38 cellular contexts compared by ENCODE assay signal in the genomic region with DNA sequence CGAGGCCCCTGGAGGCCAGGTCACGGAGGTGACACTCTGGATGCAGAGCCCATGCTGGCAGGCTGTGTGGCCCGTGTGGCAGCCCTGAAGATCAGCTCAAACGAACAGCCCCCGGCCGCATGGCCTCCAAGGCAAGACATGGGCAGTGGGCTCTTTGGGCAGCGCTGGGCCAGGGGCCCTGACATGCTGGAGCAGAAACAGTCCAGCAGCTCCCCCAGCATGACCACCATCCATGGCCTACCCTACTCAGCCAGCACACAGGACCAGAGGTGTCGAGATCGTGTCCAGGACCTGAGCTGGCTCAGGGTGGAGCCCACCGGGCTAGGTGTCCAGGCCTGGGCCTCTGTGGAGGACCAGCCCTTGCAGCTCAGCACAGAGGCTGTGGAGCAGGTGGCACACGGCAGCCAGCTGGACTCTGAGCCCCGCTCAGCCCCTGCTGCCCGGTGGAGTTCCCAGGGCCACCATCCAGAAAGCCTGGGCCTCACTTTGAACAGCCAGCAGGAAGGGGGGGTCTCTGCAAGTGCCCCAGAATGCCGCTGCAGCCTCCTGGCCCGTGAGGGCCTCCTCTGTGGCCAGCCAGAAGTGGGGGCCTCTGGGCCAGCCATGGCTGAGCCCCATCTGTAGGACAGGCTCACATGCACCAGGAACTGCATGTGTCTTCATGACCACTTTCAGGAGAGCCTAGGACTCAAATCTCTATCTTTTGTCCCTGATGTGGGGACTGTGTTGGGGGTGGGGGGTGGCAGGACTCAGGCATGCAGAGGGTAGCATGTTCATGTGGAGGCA. TPM values are rescaled to one million over a fixed set of nuclear protein-coding genes. Genes with fewer than 3 reads are reported as not detected.
"Had no signal": no experiment of that assay in that cellular context is flagged by ENCODE, and none has a peak within 500 bp of the region (broad histone marks: within the 10 kb centered on the region; RNA-seq: fewer than 3 reads in every experiment).

No MANE protein-coding gene starts in this region.

- H3K27ac Mint-ChIP-seq: activated CD4-positive, alpha-beta memory T cell treated with anti-CD3 and anti-CD28 coated beads, Interleukin-2, amount 10 ng/mL, durations not matched to agents 7 days and 5 days; activated CD4-positive, alpha-beta T cell treated with anti-CD3 and anti-CD28 coated beads, Interleukin-2, amount 10 ng/mL, durations not matched to agents 7 days and 5 days; activated naive CD8-positive, alpha-beta T cell; activated naive CD8-positive, alpha-beta T cell treated with anti-CD3 and anti-CD28 coated beads, Interleukin-2, amount 50 U/mL, for 24 hours; activated T-cell treated with anti-CD3 and anti-CD28 coated beads, Interleukin-2, amount 50 U/mL, for 24 hours; activated T-helper 17 cell treated with anti-CD3 and anti-CD28 coated beads, Interleukin-2, amount 50 U/mL, for 72 hours; effector memory CD8-positive, alpha-beta T cell; T-cell; T-helper 1 cell treated with Interleukin-12 subunit alpha and Interleukin-12 subunit beta and Interleukin-4 antibody, amounts not matched to agents 30 μg/mL and 1 μg/mL, for 36 hours; WTC11 had no signal

- H3K4me1 Mint-ChIP-seq: activated CD4-positive, alpha-beta memory T cell treated with anti-CD3 and anti-CD28 coated beads, Interleukin-2, amount 10 ng/mL, durations not matched to agents 7 days and 5 days; activated CD4-positive, alpha-beta T cell treated with anti-CD3 and anti-CD28 coated beads, Interleukin-2, amount 10 ng/mL, durations not matched to agents 7 days and 5 days; activated naive CD8-positive, alpha-beta T cell treated with anti-CD3 and anti-CD28 coated beads, Interleukin-2, amount 50 U/mL, for 24 hours; activated T-helper 17 cell treated with anti-CD3 and anti-CD28 coated beads, Interleukin-2, amount 50 U/mL, for 72 hours; T-cell; WTC11 had no signal

- ATAC-seq: activated naive CD8-positive, alpha-beta T cell treated with anti-CD3 and anti-CD28 coated beads, Interleukin-2, amount 50 U/mL, for 24 hours; activated T-helper 17 cell treated with anti-CD3 and anti-CD28 coated beads, Interleukin-2, amount 50 U/mL, for 72 hours; body of pancreas; effector memory CD8-positive, alpha-beta T cell; gastroesophageal sphincter; T-cell; WTC11 had no signal

- H3K9me3 Mint-ChIP-seq: activated CD4-positive, alpha-beta memory T cell treated with anti-CD3 and anti-CD28 coated beads, Interleukin-2, amount 10 ng/mL, durations not matched to agents 7 days and 5 days; activated CD4-positive, alpha-beta T cell treated with anti-CD3 and anti-CD28 coated beads, Interleukin-2, amount 10 ng/mL, durations not matched to agents 7 days and 5 days; activated naive CD8-positive, alpha-beta T cell treated with anti-CD3 and anti-CD28 coated beads, Interleukin-2, amount 50 U/mL, for 24 hours; activated T-cell treated with anti-CD3 and anti-CD28 coated beads, Interleukin-2, amount 50 U/mL, for 24 hours; activated T-helper 17 cell treated with anti-CD3 and anti-CD28 coated beads, Interleukin-2, amount 50 U/mL, for 72 hours; effector memory CD8-positive, alpha-beta T cell; T-cell; T-helper 1 cell treated with Interleukin-12 subunit alpha and Interleukin-12 subunit beta and Interleukin-4 antibody, amounts not matched to agents 30 μg/mL and 1 μg/mL, for 36 hours; WTC11 had no signal

- H3K4me3 Mint-ChIP-seq: activated CD4-positive, alpha-beta memory T cell treated with anti-CD3 and anti-CD28 coated beads, Interleukin-2, amount 10 ng/mL, durations not matched to agents 7 days and 5 days; activated CD4-positive, alpha-beta T cell treated with anti-CD3 and anti-CD28 coated beads, Interleukin-2, amount 10 ng/mL, durations not matched to agents 7 days and 5 days; activated naive CD8-positive, alpha-beta T cell; activated naive CD8-positive, alpha-beta T cell treated with anti-CD3 and anti-CD28 coated beads, Interleukin-2, amount 50 U/mL, for 24 hours; activated T-cell treated with anti-CD3 and anti-CD28 coated beads, Interleukin-2, amount 50 U/mL, for 24 hours; activated T-helper 17 cell treated with anti-CD3 and anti-CD28 coated beads, Interleukin-2, amount 50 U/mL, for 72 hours; effector memory CD8-positive, alpha-beta T cell; T-cell; T-helper 1 cell treated with Interleukin-12 subunit alpha and Interleukin-12 subunit beta and Interleukin-4 antibody, amounts not matched to agents 30 μg/mL and 1 μg/mL, for 36 hours; WTC11 had no signal

- H3K36me3 Mint-ChIP-seq: activated naive CD8-positive, alpha-beta T cell; T-cell; WTC11 had no signal

- H3K27me3 Mint-ChIP-seq: activated CD4-positive, alpha-beta T cell treated with anti-CD3 and anti-CD28 coated beads, Interleukin-2, amount 10 ng/mL, durations not matched to agents 7 days and 5 days had no signal

- DNase-seq: activated CD4-positive, alpha-beta memory T cell treated with anti-CD3 and anti-CD28 coated beads, Interleukin-2, amount 10 ng/mL, durations not matched to agents 7 days and 5 days; activated CD4-positive, alpha-beta T cell treated with anti-CD3 and anti-CD28 coated beads for 1 hour; activated CD4-positive, alpha-beta T cell treated with anti-CD3 and anti-CD28 coated beads for 4 hours; activated CD4-positive, alpha-beta T cell treated with anti-CD3 and anti-CD28 coated beads, Interleukin-2, amount 10 ng/mL, durations not matched to agents 7 days and 5 days; activated CD4-positive, alpha-beta T cell treated with anti-CD3 and anti-CD28 coated beads, Interleukin-2, amount 50 U/mL, for 4 hours; activated CD8-positive, alpha-beta memory T cell treated with anti-CD3 and anti-CD28 coated beads, Interleukin-2, amount 50 U/mL, for 48 hours; activated effector memory CD4-positive, alpha-beta T cell treated with Interleukin-2 at 50 U/mL for 16 hours; activated gamma-delta T cell treated with Interleukin-2 at 50 U/mL for 16 hours; activated naive CD4-positive, alpha-beta T cell treated with anti-CD3 and anti-CD28 coated beads, Interleukin-2, amount 50 U/mL, for 16 hours; activated naive CD4-positive, alpha-beta T cell treated with Interleukin-2 at 50 U/mL for 16 hours; activated naive CD8-positive, alpha-beta T cell treated with anti-CD3 and anti-CD28 coated beads, Interleukin-2, amount 50 U/mL, for 24 hours; activated T-cell treated with anti-CD3 and anti-CD28 coated beads for 4 hours; activated T-cell treated with anti-CD3 and anti-CD28 coated beads, Interleukin-2, amount 50 U/mL, for 24 hours; amygdala; aorta; body of pancreas; caudate nucleus; cortex of kidney; dermis blood vessel endothelial cell; effector CD4-positive, alpha-beta T cell; effector memory CD8-positive, alpha-beta T cell; erythroblast; esophagus squamous epithelium; foreskin melanocyte; SW 1271; T-cell; T1000 had no signal

RNA-seq across cellular contexts. Expression of a gene that starts 8.9 kb away (rescaled TPM):
- total RNA-seq: activated CD4-positive, alpha-beta memory T cell treated with anti-CD3 and anti-CD28 coated beads, Interleukin-2, amount 10 ng/mL, durations not matched to agents 7 days and 5 days; activated CD4-positive, alpha-beta T cell treated with anti-CD3 and anti-CD28 coated beads, Interleukin-2, amount 10 ng/mL, durations not matched to agents 7 days and 5 days; activated T-helper 17 cell treated with anti-CD3 and anti-CD28 coated beads, Interleukin-2, amount 50 U/mL, for 72 hours; aorta; chondrocyte; dermis blood vessel endothelial cell; esophagus squamous epithelium; fibroblast of lung; fibroblast of villous mesenchyme; glomerular endothelial cell; T-cell; T-helper 2 cell treated with Interferon-gamma antibody and Interleukin-4, amounts not matched to agents 100 ng/mL and 5 ng/mL, for 36 hours had no signal

RNA-seq across cellular contexts. Expression of a gene that starts 35.4 kb away (rescaled TPM):
- total RNA-seq: activated CD4-positive, alpha-beta memory T cell treated with anti-CD3 and anti-CD28 coated beads, Interleukin-2, amount 10 ng/mL, durations not matched to agents 7 days and 5 days; activated CD4-positive, alpha-beta T cell treated with anti-CD3 and anti-CD28 coated beads, Interleukin-2, amount 10 ng/mL, durations not matched to agents 7 days and 5 days; activated T-helper 17 cell treated with anti-CD3 and anti-CD28 coated beads, Interleukin-2, amount 50 U/mL, for 72 hours; adrenal gland; aorta; body of pancreas; chondrocyte; dermis blood vessel endothelial cell; esophagus squamous epithelium; fibroblast of lung; fibroblast of villous mesenchyme; gastroesophageal sphincter; glomerular endothelial cell; T-cell; T-helper 2 cell treated with Interferon-gamma antibody and Interleukin-4, amounts not matched to agents 100 ng/mL and 5 ng/mL, for 36 hours; WTC11 had no signal
